Comparison of ENCODE assay signal across 1 cellular context in genomic region chr6:143536866-143537691, GRCh38.
TF ChIP-seq lines count a peak whose summit lies in the region.

No MANE protein-coding gene starts in this region.

TF ChIP-seq in WTC11, 78 proteins besides CTCF, POLR2A, EP300 and RAD21 (continued from another document):
- TF ChIP-seq, protein P1, sequence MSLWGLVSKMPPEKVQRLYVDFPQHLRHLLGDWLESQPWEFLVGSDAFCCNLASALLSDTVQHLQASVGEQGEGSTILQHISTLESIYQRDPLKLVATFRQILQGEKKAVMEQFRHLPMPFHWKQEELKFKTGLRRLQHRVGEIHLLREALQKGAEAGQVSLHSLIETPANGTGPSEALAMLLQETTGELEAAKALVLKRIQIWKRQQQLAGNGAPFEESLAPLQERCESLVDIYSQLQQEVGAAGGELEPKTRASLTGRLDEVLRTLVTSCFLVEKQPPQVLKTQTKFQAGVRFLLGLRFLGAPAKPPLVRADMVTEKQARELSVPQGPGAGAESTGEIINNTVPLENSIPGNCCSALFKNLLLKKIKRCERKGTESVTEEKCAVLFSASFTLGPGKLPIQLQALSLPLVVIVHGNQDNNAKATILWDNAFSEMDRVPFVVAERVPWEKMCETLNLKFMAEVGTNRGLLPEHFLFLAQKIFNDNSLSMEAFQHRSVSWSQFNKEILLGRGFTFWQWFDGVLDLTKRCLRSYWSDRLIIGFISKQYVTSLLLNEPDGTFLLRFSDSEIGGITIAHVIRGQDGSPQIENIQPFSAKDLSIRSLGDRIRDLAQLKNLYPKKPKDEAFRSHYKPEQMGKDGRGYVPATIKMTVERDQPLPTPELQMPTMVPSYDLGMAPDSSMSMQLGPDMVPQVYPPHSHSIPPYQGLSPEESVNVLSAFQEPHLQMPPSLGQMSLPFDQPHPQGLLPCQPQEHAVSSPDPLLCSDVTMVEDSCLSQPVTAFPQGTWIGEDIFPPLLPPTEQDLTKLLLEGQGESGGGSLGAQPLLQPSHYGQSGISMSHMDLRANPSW (CRISPR knock-in tag; conservative IDR thresholded peaks at IDR 0.05; ENCODE audit: low read depth): no peak
- TF ChIP-seq CREM (CRISPR knock-in tag; IDR thresholded peaks at IDR 0.05): no peak
